25 cellular contexts compared by ENCODE assay signal in the genomic region with DNA sequence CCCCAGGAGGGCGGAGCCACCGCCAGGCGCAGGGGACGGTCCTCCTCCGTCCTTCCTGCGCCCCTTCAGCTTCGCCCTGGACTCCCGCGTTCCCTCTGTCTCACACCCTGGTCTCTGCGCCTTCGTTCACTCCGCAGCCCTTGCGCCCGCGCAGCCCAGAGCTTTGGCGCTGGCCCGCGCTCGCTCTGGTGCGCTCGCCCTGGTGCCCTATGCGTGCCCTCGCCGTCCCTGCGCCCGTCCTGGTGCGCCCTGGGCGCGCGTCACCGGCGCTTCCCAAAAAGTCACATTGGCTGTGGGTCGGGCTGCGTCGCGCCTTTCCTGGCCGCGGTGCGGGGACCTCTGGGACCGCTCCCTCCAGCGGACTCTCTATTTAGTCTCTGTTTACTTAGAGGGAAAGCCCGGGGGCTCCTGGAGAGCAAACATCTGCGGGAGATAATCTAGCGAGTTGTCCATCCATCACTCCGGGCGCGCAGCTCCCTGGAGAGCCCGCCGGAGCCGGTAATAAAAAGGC.
DNase-seq lines count a peak whose midpoint lies in the region; ATAC-seq and TF ChIP-seq lines count a peak whose summit lies in the region.
"Had no signal": no experiment of that assay in that cellular context is flagged by ENCODE, and none has a peak within 500 bp of the region (broad histone marks: within the 10 kb centered on the region; RNA-seq: fewer than 3 reads in every experiment).

No MANE protein-coding gene starts in this region.

- no peaks in the 10 kb centered on the region for H3K79me1 ChIP-seq in mesendoderm (ENCODE audit: low read length)

- H3K18ac ChIP-seq in mesendoderm (ENCODE audit: low read length): no peak overlapping the region

- H3K27me3 ChIP-seq in ectodermal cell (ENCODE audit: control insufficient read depth, insufficient read depth, low read length, poor library complexity, severe bottlenecking): peaks cover 21% of the 10 kb centered on the region
- no peaks in the 10 kb centered on the region for H3K27me3 ChIP-seq in mesendoderm (ENCODE audit: insufficient read depth, low read length, poor library complexity)
- H3K27me3 ChIP-seq: ovary had no signal

- no peaks in the 10 kb centered on the region for H3K4me1 ChIP-seq in ES-I3 (ENCODE audit: insufficient read depth, low read length)
- peaks cover 42% of the 10 kb centered on the region for H3K4me1 ChIP-seq in ectodermal cell (ENCODE audit: control insufficient read depth, insufficient read depth, low read length)
- no peaks in the 10 kb centered on the region for H3K4me1 ChIP-seq in mesendoderm (ENCODE audit: control insufficient read depth, low read depth, low read length)

- no peak overlapping the region for H2AK5ac ChIP-seq in mesendoderm (ENCODE audit: low read length)

- no peak overlapping the region for H3K4ac ChIP-seq in mesendoderm (ENCODE audit: low read depth, low read length)

- H3K4me2 ChIP-seq in mesendoderm (ENCODE audit: low read length): peak overlapping the region; percentile 51

- peak overlapping the region; percentile 1 for H3K4me3 ChIP-seq in ectodermal cell (ENCODE audit: insufficient read depth, low read depth, low read length)
- H3K4me3 ChIP-seq in mesendoderm (ENCODE audit: low read length): no peak overlapping the region
- H3K4me3 ChIP-seq: coronary artery, ovary, stomach, tibial nerve had no signal

- H3K9me3 ChIP-seq in ES-I3 (ENCODE audit: control insufficient read depth, insufficient read depth, low read length) (no peaks in the 10 kb centered on the region), ectodermal cell (ENCODE audit: control insufficient read depth, low read length) (no peaks in the 10 kb centered on the region)
- H3K9me3 ChIP-seq: Caco-2, ovary, stomach, tibial nerve had no signal

- no peaks in the 10 kb centered on the region for H3K36me3 ChIP-seq in ES-I3 (ENCODE audit: insufficient read depth, low read length)
- no peaks in the 10 kb centered on the region for H3K36me3 ChIP-seq in ectodermal cell (ENCODE audit: control insufficient read depth, insufficient read depth, low read length)
- H3K36me3 ChIP-seq in mesendoderm (ENCODE audit: control insufficient read depth, insufficient read depth, low read length): no peaks in the 10 kb centered on the region
- H3K36me3 ChIP-seq: ovary, stomach, tibial nerve had no signal

- H2BK5ac ChIP-seq in mesendoderm (ENCODE audit: low read length): no peak overlapping the region

- ATAC-seq in HG02678 (IDR thresholded peaks at IDR 0.05; ENCODE audit: unreplicated experiment) (no peak), HG03280 (IDR thresholded peaks at IDR 0.05; ENCODE audit: unreplicated experiment) (no peak)
- ATAC-seq: activated T-cell treated with anti-CD3 and anti-CD28 coated beads, Interleukin-2, amount 50 U/mL, for 4 hours; left lobe of liver had no signal

- no peak overlapping the region for H4K5ac ChIP-seq in mesendoderm (ENCODE audit: low read length)

- H2BK120ac ChIP-seq in mesendoderm (ENCODE audit: low read depth, low read length): no peak overlapping the region

- no peaks in the 10 kb centered on the region for H3K79me2 ChIP-seq in mesendoderm (ENCODE audit: control insufficient read depth, insufficient read depth, low read length)

- H3K27ac ChIP-seq in ectodermal cell (ENCODE audit: insufficient read depth, low read depth, low read length, poor library complexity, severe bottlenecking): no peak overlapping the region
- H3K27ac ChIP-seq in mesendoderm (ENCODE audit: low read depth, low read length): no peak overlapping the region
- H3K27ac ChIP-seq: coronary artery, ovary had no signal

- H3K9ac ChIP-seq in ES-I3 (ENCODE audit: low read depth, low read length): peak overlapping the region; percentile 30; the same call in 1 of the 2 replicates
- H3K9ac ChIP-seq in mesendoderm (ENCODE audit: low read length): no peak overlapping the region

- H3K23ac ChIP-seq in mesendoderm (ENCODE audit: low read length): no peak overlapping the region

- CTCF ChIA-PET in HEK293T (lab: Yijun Ruan, JAX): interaction anchor here (0.6 to 1.0 kb wide), 2 partner anchors 12 to 105 kb away, joined by 3 read pairs; no protein-coding TSS in a partner anchor

- H3K56ac ChIP-seq in mesendoderm (ENCODE audit: low read length): peak overlapping the region; percentile 59

- H2BK15ac ChIP-seq in mesendoderm (replicated peaks; ENCODE audit: low read depth): no peak overlapping the region

- POLR2A ChIA-PET in HEK293T (lab: Yijun Ruan, JAX): interaction anchor here (0.9 to 1.0 kb wide), 2 partner anchors 13 to 177 kb away, joined by 3 read pairs; no protein-coding TSS in a partner anchor

- DNase-seq in HEK293T (ENCODE audit: extremely low spot score): peak; percentile 50
- peak; percentile 24 for DNase-seq in mesendoderm
- no peak for DNase-seq in NCI-H1694 (lab: John Stamatoyannopoulos, UW)
- DNase-seq in epidermal melanocyte (ENCODE audit: insufficient read length, low spot score): no peak
- DNase-seq: activated CD4-positive, alpha-beta T cell treated with anti-CD3 and anti-CD28 coated beads for 4 hours; activated naive CD4-positive, alpha-beta T cell treated with Interleukin-2 at 50 U/mL for 16 hours; activated T-cell treated with anti-CD3 and anti-CD28 coated beads, Interleukin-2, amount 50 U/mL, for 4 hours; C1 segment of cervical spinal cord; Caco-2; DMS79 treated with DMSO at 0.1 percent for 48 hours; naive B cell; NCI-H2029; NCI-H226; NCI-H774; ovary; right cardiac atrium; RPMI8226; stomach had no signal

- no peak overlapping the region for H4K8ac ChIP-seq in mesendoderm (ENCODE audit: low read depth, low read length)

- 16 to 18% methylated on average over 50 of the region's 50 CpGs for WGBS in ectodermal cell, 2 experiments
- WGBS in mesendoderm (ENCODE audit: extremely low coverage, insufficient coverage, low lambda C conversion rate): no CpG with 5 or more reads among the region's 50 CpGs

TF ChIP-seq in HEK293T, 16 proteins besides CTCF, POLR2A, EP300 and RAD21:
- no peak for TF ChIP-seq SP1 (IDR thresholded peaks at IDR 0.05)
- TF ChIP-seq CTBP1 (IDR thresholded peaks at IDR 0.05; ENCODE audit: borderline replicate concordance): 0 out of 2 replicates have a peak, but pooled peaks have one; percentile 8
- TF ChIP-seq, protein P1, sequence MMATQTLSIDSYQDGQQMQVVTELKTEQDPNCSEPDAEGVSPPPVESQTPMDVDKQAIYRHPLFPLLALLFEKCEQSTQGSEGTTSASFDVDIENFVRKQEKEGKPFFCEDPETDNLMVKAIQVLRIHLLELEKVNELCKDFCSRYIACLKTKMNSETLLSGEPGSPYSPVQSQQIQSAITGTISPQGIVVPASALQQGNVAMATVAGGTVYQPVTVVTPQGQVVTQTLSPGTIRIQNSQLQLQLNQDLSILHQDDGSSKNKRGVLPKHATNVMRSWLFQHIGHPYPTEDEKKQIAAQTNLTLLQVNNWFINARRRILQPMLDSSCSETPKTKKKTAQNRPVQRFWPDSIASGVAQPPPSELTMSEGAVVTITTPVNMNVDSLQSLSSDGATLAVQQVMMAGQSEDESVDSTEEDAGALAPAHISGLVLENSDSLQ (IDR thresholded peaks at IDR 0.05): peak; percentile 29; the same call in 1 of the 2 replicates

Comparison
In these comparisons a context has a peak if more than half of its experiments do, and no peak if none do; other contexts are left out.
1. DNase-seq: peak in HEK293T (single experiment) and mesendoderm (single experiment); none in NCI-H1694 (single experiment) and epidermal melanocyte (single experiment).